In the genomic region with DNA sequence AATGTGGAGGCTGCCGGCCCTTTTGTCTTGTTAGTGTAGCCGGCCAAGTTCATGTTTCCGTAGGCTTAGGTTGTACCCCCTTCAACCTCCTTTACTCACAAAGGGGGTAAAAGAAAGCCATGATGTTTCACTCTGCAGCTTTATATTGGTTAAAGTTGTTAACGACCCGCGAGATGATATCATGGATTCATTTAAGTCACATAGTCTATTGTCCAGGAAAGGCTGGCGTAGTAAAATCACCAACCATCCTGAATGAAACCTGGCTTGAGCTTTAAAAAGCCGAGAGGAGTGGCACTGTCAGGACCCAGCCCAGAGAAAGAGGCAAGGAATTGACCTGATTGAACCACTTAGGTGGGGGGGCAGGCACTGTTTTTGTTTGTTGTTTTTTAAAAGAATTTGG, we compare ENCODE assay signal across 8 cellular contexts. TPM values are rescaled to one million over a fixed set of nuclear protein-coding genes. Genes with fewer than 3 reads are reported as not detected.
DNase-seq lines count a peak whose midpoint lies in the region; ATAC-seq and TF ChIP-seq lines count a peak whose summit lies in the region.

No MANE protein-coding gene starts in this region.

- no peak overlapping the region for H3K4ac ChIP-seq in neuronal stem cell (ENCODE audit: low read length)

- peak overlapping the region; percentile 99 for H2AFZ ChIP-seq in neuronal stem cell (ENCODE audit: low read length)

- H2BK120ac ChIP-seq in neuronal stem cell (ENCODE audit: low read depth, low read length), result no peak overlapping the region

- no peak overlapping the region for H2AK5ac ChIP-seq in neuronal stem cell (ENCODE audit: low read depth, low read length)

- H3K4me1 ChIP-seq in esophagus squamous epithelium (peaks cover 7 to 39% (median 23%) of the 10 kb centered on the region in 3 donors), neuronal stem cell (ENCODE audit: control insufficient read depth in 2 of 2, insufficient read depth in 1 of 2, low read depth in 1 of 2, low read length in 2 of 2) (peaks cover 4 to 6% of the 10 kb centered on the region in 2 donors)

- H3K36me3 ChIP-seq in esophagus squamous epithelium (peaks cover 0 to 32% (median 18%) of the 10 kb centered on the region in 3 donors), neuronal stem cell (replicated peaks in 1 of 2; ENCODE audit: control insufficient read depth in 2 of 2, insufficient read depth in 2 of 2, low read length in 2 of 2) (peaks cover 28 to 52% of the 10 kb centered on the region in 2 donors)

- H3K27ac ChIP-seq in RWPE1 (peak overlapping the region; percentile 90), esophagus squamous epithelium (peak overlapping the region; percentile 86 to 98 (median 93)), neuronal stem cell (replicated peaks; ENCODE audit: low read length) (no peak overlapping the region)

- H2BK12ac ChIP-seq in neuronal stem cell (ENCODE audit: low read length), result no peak overlapping the region

- H3K4me2 ChIP-seq in neuronal stem cell (ENCODE audit: insufficient read depth, low read length, poor library complexity, severe bottlenecking), result peak overlapping the region; percentile 82

- ATAC-seq in HG03108 (IDR thresholded peaks at IDR 0.05; ENCODE audit: unreplicated experiment), result no peak

- no peak overlapping the region for H2BK5ac ChIP-seq in neuronal stem cell (ENCODE audit: low read length)

- H3K79me1 ChIP-seq in neuronal stem cell (ENCODE audit: low read depth, low read length), result peaks cover 4% of the 10 kb centered on the region

- no peaks in the 10 kb centered on the region for H3K27me3 ChIP-seq in esophagus squamous epithelium
- H3K27me3 ChIP-seq in neuronal stem cell (ENCODE audit: control insufficient read depth in 3 of 3, insufficient read depth in 3 of 3, low read depth in 1 of 3, low read length in 3 of 3), result no peaks in the 10 kb centered on the region

- H3K4me3 ChIP-seq in esophagus squamous epithelium, result peak overlapping the region; percentile 69 to 95 (median 80)
- peak overlapping the region; percentile 78 to 84 for H3K4me3 ChIP-seq in neuronal stem cell (ENCODE audit: low read length in 2 of 2)

- intact Hi-C loops in esophagus squamous epithelium (cut with DNase I), result loop anchor here (10.0 kb wide), 2 partner anchors 294 to 534 kb away; a partner anchor contains a TSS

- no peak overlapping the region for H4K8ac ChIP-seq in neuronal stem cell (ENCODE audit: low read depth, low read length)

- H3K9me3 ChIP-seq in esophagus squamous epithelium (no peaks in the 10 kb centered on the region), neuronal stem cell (replicated peaks in 1 of 2; ENCODE audit: control insufficient read depth in 2 of 2, insufficient read depth in 1 of 2, low read depth in 1 of 2, low read length in 2 of 2) (no peaks in the 10 kb centered on the region)

- no peak overlapping the region for H2BK15ac ChIP-seq in neuronal stem cell (ENCODE audit: low read length)

- WGBS in esophagus squamous epithelium, 2 donors, result 3 to 8% methylated on average over 8 of the region's 8 CpGs
- WGBS in neuronal stem cell (ENCODE audit: extremely low coverage in 2 of 2, insufficient read length in 2 of 2, insufficient replicate concordance in 1 of 2), 2 donors, result no CpG with 5 or more reads among the region's 8 CpGs

- POLR2A ChIA-PET in RWPE1 (lab: Yijun Ruan, JAX; ENCODE audit: low non-redundant PET), result interaction anchor here (0.6 kb wide), 1 partner anchor 245 kb away, joined by 4 read pairs; no protein-coding TSS in a partner anchor

- no peak overlapping the region for H3K14ac ChIP-seq in neuronal stem cell (ENCODE audit: low read length)

- no peak for TF ChIP-seq POLR2A in esophagus squamous epithelium (IDR thresholded peaks at IDR 0.05)
- no peak for TF ChIP-seq POLR2A in erythroblast (IDR thresholded peaks at IDR 0.05; ENCODE audit: low read length)

- no peak overlapping the region for H3K23ac ChIP-seq in neuronal stem cell (ENCODE audit: low read depth, low read length, poor library complexity)

- no peak overlapping the region for H3K18ac ChIP-seq in neuronal stem cell (ENCODE audit: low read length)

- H4K91ac ChIP-seq in neuronal stem cell (ENCODE audit: low read depth, low read length, poor library complexity), result no peak overlapping the region

- peak overlapping the region; percentile 72 for H3K9ac ChIP-seq in neuronal stem cell (ENCODE audit: low read depth, low read length, poor library complexity)

- peak; percentile 17 for DNase-seq in DMS114 treated with DMSO at 0.1 percent for 48 hours (lab: John Stamatoyannopoulos, UW; ENCODE audit: unreplicated experiment)
- DNase-seq in RWPE1 (ENCODE audit: low spot score), result peak; percentile 9
- DNase-seq in esophagus squamous epithelium (lab: John Stamatoyannopoulos, UW), result no peak
- no peak for DNase-seq in neuronal stem cell (ENCODE audit: low spot score)
- DNase-seq in erythroblast (lab: John Stamatoyannopoulos, UW), result no peak
- DNase-seq in NCI-H2171 treated with DMSO at 0.1 percent for 48 hours (lab: John Stamatoyannopoulos, UW), result no peak
- no peak for DNase-seq in DMS79 treated with DMSO at 0.1 percent for 48 hours (lab: John Stamatoyannopoulos, UW)

- no peak for TF ChIP-seq CTCF in RWPE1 (conservative IDR thresholded peaks at IDR 0.05; ENCODE audit: low read depth)
- TF ChIP-seq CTCF in esophagus squamous epithelium (IDR thresholded peaks at IDR 0.05), result no peak

- CTCF ChIA-PET in RWPE1 (lab: Yijun Ruan, JAX), result interaction anchor here (0.5 to 0.8 kb wide), 3 partner anchors 13 to 52 kb away, joined by 3 to 6 read pairs (median 3); no protein-coding TSS in a partner anchor

RNA-seq across cellular contexts. Expression of a gene that starts 1.3 kb away (rescaled TPM):
- 10 to 100 TPM; 28.0 to 43.1 (median 38.7) TPM for total RNA-seq in esophagus squamous epithelium
- polyA plus RNA-seq in neuronal stem cell (2013, experiment 1 of 2), result 51.4 TPM
- polyA plus RNA-seq in neuronal stem cell (2013, experiment 2 of 2), result 50.5 TPM

RNA-seq across cellular contexts. Expression of a gene that starts 5.4 kb away (rescaled TPM):
- 10 to 100 TPM in 3 of 4 donors, 1 to 10 TPM in 1; 7.9 to 20.6 (median 14.8) TPM for total RNA-seq in esophagus squamous epithelium
- 26.3 TPM for polyA plus RNA-seq in neuronal stem cell (2013, experiment 1 of 2)
- 26.4 TPM for polyA plus RNA-seq in neuronal stem cell (2013, experiment 2 of 2)

RNA-seq across cellular contexts. Expression of a gene that starts 17.7 kb away (rescaled TPM):
- 10 to 100 TPM in 3 of 4 donors, 1 to 10 TPM in 1; 5.9 to 48.4 (median 27.3) TPM for total RNA-seq in esophagus squamous epithelium
- 3.8 TPM for polyA plus RNA-seq in neuronal stem cell (2013, experiment 1 of 2)
- 4.0 TPM for polyA plus RNA-seq in neuronal stem cell (2013, experiment 2 of 2)

RNA-seq across cellular contexts. Expression of a gene that starts 46.3 kb away (rescaled TPM):
- 10 to 100 TPM in 1 of 4 donors, 1 to 10 TPM in 3; 6.3 to 13.0 (median 8.7) TPM for total RNA-seq in esophagus squamous epithelium
- 17.8 TPM for polyA plus RNA-seq in neuronal stem cell (2013, experiment 1 of 2)
- 16.3 TPM for polyA plus RNA-seq in neuronal stem cell (2013, experiment 2 of 2)

Comparison
In these comparisons a context has a peak if more than half of its experiments do, and no peak if none do; other contexts are left out.
1. DNase-seq: peak in DMS114 treated with DMSO at 0.1 percent for 48 hours (single experiment) and RWPE1 (single experiment); none in esophagus squamous epithelium (single experiment), neuronal stem cell (single experiment), erythroblast (0 of 2), NCI-H2171 treated with DMSO at 0.1 percent for 48 hours (single experiment) and DMS79 treated with DMSO at 0.1 percent for 48 hours (single experiment).